In genomic region chr1:175145899-175146298, GRCh38 we compare ENCODE assay signal across 4 cellular contexts.
"Had no signal": no experiment of that assay in that cellular context is flagged by ENCODE, and none has a peak within 500 bp of the region (broad histone marks: within the 10 kb centered on the region; RNA-seq: fewer than 3 reads in every experiment).

No MANE protein-coding gene starts in this region.

- DNase-seq: esophagus squamous epithelium had no signal

- H3K27me3 ChIP-seq: breast epithelium, dorsolateral prefrontal cortex had no signal

- H3K27ac ChIP-seq: breast epithelium, dorsolateral prefrontal cortex, esophagus squamous epithelium, spleen had no signal

- H3K4me3 ChIP-seq: spleen had no signal

- H3K9me3 ChIP-seq: breast epithelium, esophagus squamous epithelium, spleen had no signal

- H3K4me1 ChIP-seq: breast epithelium had no signal

- H3K36me3 ChIP-seq: breast epithelium, esophagus squamous epithelium, spleen had no signal
